Comparison of ENCODE assay signal across 8 cellular contexts in the genomic region with DNA sequence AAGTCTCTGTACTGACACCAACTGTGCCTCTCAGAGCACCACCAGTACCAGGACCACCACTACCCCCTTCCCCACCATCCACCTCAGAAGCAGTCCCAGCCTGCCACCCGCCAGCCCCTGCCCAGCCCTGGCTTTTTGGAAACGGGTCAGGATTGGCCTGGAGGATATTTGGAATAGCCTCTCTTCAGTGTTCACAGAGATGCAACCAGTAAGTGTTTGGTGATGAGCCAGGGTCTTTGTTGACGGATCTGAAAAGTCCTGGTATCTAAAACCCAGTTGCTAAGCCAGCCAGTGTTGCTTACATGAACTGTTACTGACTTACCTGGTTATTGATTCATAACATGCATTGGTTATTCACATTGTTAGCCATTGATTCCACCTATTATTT. TPM values are rescaled to one million over a fixed set of nuclear protein-coding genes. Genes with fewer than 3 reads are reported as not detected.
A peak's percentile ranks its signal among the peaks of the same experiment; 100 is the strongest.
DNase-seq lines count a peak whose midpoint lies in the region; ATAC-seq, FAIRE-seq and TF ChIP-seq lines count a peak whose summit lies in the region.

No MANE protein-coding gene starts in this region.

- H3K27ac ChIP-seq in BLaER1 (no peak overlapping the region), Karpas-422 (ENCODE audit: low read length) (peak overlapping the region; percentile 74), coronary artery (peak overlapping the region; percentile 93)

- peak overlapping the region; percentile 73 for H3K4me2 ChIP-seq in BLaER1
- peak overlapping the region; percentile 95 for H3K4me2 ChIP-seq in Karpas-422 (ENCODE audit: low read depth, low read length, poor library complexity, severe bottlenecking)

- H3K9ac ChIP-seq in BLaER1 (no peak overlapping the region), Karpas-422 (ENCODE audit: low read length) (peak overlapping the region; percentile 93)

- peaks cover 56 to 60% of the 10 kb centered on the region in 2 donors for H3K4me1 Mint-ChIP-seq in natural killer cell

- H3K9me3 ChIP-seq in BLaER1 (peaks cover 5% of the 10 kb centered on the region; the same call in 1 of the 2 replicates), Karpas-422 (ENCODE audit: low read length) (no peaks in the 10 kb centered on the region)

- H3K79me2 ChIP-seq in Karpas-422 (ENCODE audit: low read length) = peaks cover 5% of the 10 kb centered on the region; the same call in 1 of the 2 replicates

- H3K4me1 ChIP-seq in BLaER1 (peaks cover 11% of the 10 kb centered on the region; the same call in 1 of the 2 replicates), Karpas-422 (ENCODE audit: low read length) (peaks cover 14% of the 10 kb centered on the region)

- H3K27ac Mint-ChIP-seq in natural killer cell = peak overlapping the region; percentile 98 to 99

- H3K4me3 ChIP-seq in BLaER1 = peak overlapping the region; percentile 62
- H3K4me3 ChIP-seq in Karpas-422 (ENCODE audit: low read length) = peak overlapping the region; percentile 88
- H3K4me3 ChIP-seq in coronary artery = peak overlapping the region; percentile 84

- H3K4me3 Mint-ChIP-seq in natural killer cell = peak overlapping the region; percentile 96

- H3K27me3 ChIP-seq in BLaER1 (peaks cover 47% of the 10 kb centered on the region), Karpas-422 (ENCODE audit: low read length) (no peaks in the 10 kb centered on the region)

- peaks cover 52% of the 10 kb centered on the region for H3K36me3 ChIP-seq in BLaER1
- peaks cover 12% of the 10 kb centered on the region for H3K36me3 ChIP-seq in Karpas-422 (ENCODE audit: insufficient read depth, low read length)

- no peaks in the 10 kb centered on the region for H3K27me3 Mint-ChIP-seq in natural killer cell (ENCODE audit: low read depth in 2 of 2)

- H4K20me1 ChIP-seq in BLaER1 = peaks cover 70% of the 10 kb centered on the region
- no peaks in the 10 kb centered on the region for H4K20me1 ChIP-seq in Karpas-422 (ENCODE audit: insufficient read depth, low read depth, low read length)

- no peak for FAIRE-seq in frontal cortex (lab: Jason Lieb, UNC)

- no peak for ATAC-seq in natural killer cell
- no peak for ATAC-seq in GM18907 (IDR thresholded peaks at IDR 0.05; ENCODE audit: unreplicated experiment)
- no peak for ATAC-seq in GM18909 (IDR thresholded peaks at IDR 0.05; ENCODE audit: poor library complexity, unreplicated experiment)

- H2AFZ ChIP-seq in Karpas-422 (ENCODE audit: low read length) = no peak overlapping the region

- H3K9me2 ChIP-seq in Karpas-422 (replicated peaks; ENCODE audit: insufficient read depth, low read length) = no peaks in the 10 kb centered on the region

- no peaks in the 10 kb centered on the region for H3K9me3 Mint-ChIP-seq in natural killer cell

- TF ChIP-seq CTCF in coronary artery (IDR thresholded peaks at IDR 0.05) (no peak), natural killer cell (IDR thresholded peaks at IDR 0.05) (peak; percentile 13)

- DNase-seq in Karpas-422 (no peak), coronary artery (ENCODE audit: low spot score) (no peak), natural killer cell (no peak), frontal cortex (ENCODE audit: low spot score in 2 of 2) (no peak)
- no peak for DNase-seq in stimulated activated CD4-positive, alpha-beta T cell treated with anti-CD3 and anti-CD28 coated beads, Interleukin-4, amount 100 ng/mL, for 24 hours

- intact Hi-C loops in natural killer cell (cut with micrococcal nuclease) = loop anchor here (1.0 to 2.0 kb wide), 2 partner anchors 9 to 40 kb away; partner anchors contain the start of gene PRUNE1

- H3K36me3 Mint-ChIP-seq in natural killer cell = peaks cover 12% of the 10 kb centered on the region

RNA-seq across cellular contexts. Expression of gene C1orf56, which starts 1.1 kb away (rescaled TPM):
- 2.5 and 4.6 TPM in 2 replicates for total RNA-seq in Karpas-422 (2014; rRNA removed; shearing (Covaris generic); ENCODE audit: low replicate concordance)
- 1 to 10 TPM; 1.6 to 3.3 (median 1.9) TPM for total RNA-seq in natural killer cell
- total RNA-seq in frontal cortex = 2.0 TPM

RNA-seq across cellular contexts. Expression of gene CDC42SE1, which starts 10.8 kb away (rescaled TPM):
- total RNA-seq in Karpas-422 (2014; rRNA removed; shearing (Covaris generic); ENCODE audit: low replicate concordance) = 90.8 and 100 TPM in 2 replicates
- total RNA-seq in natural killer cell = 100 to 1,000 TPM; 555 to 792 (median 752) TPM
- total RNA-seq in frontal cortex = 31.0 TPM

RNA-seq across cellular contexts. Expression of gene MLLT11, which starts 11.6 kb away (rescaled TPM):
- total RNA-seq in Karpas-422 (2014; rRNA removed; shearing (Covaris generic); ENCODE audit: low replicate concordance) = 5.3 and 8.3 TPM in 2 replicates
- total RNA-seq in natural killer cell (10 to 100 TPM; 11.2 to 18.6 (median 17.6) TPM), frontal cortex (95.8 TPM)

RNA-seq across cellular contexts. Expression of gene BNIPL, which starts 12.3 kb away (rescaled TPM):
- 0.63 and 1.4 TPM in 2 replicates for total RNA-seq in Karpas-422 (2014; rRNA removed; shearing (Covaris generic); ENCODE audit: low replicate concordance)
- total RNA-seq in natural killer cell = under 1 TPM; 0.28 to 0.39 (median 0.33) TPM
- total RNA-seq in frontal cortex = under 0.01 TPM

RNA-seq across cellular contexts. Expression of gene GABPB2, which starts 21.9 kb away (rescaled TPM):
- 6.7 and 6.9 TPM in 2 replicates for total RNA-seq in Karpas-422 (2014; rRNA removed; shearing (Covaris generic); ENCODE audit: low replicate concordance)
- 10 to 100 TPM; 27.4 to 34.0 (median 30.6) TPM for total RNA-seq in natural killer cell
- 9.4 TPM for total RNA-seq in frontal cortex
